13 cellular contexts compared by ENCODE assay signal in genomic region chr10:79116363-79116762, GRCh38. TPM values are rescaled to one million over a fixed set of nuclear protein-coding genes. Genes with fewer than 3 reads are reported as not detected.
DNase-seq lines count a peak whose midpoint lies in the region; ATAC-seq, FAIRE-seq and TF ChIP-seq lines count a peak whose summit lies in the region.
"Had no signal": no experiment of that assay in that cellular context is flagged by ENCODE, and none has a peak within 500 bp of the region (broad histone marks: within the 10 kb centered on the region; RNA-seq: fewer than 3 reads in every experiment).

No MANE protein-coding gene starts in this region.

- H3K27ac ChIP-seq in KOPT-K1 (ENCODE audit: low read depth, low read length, poor library complexity, severe bottlenecking) (peak overlapping the region; percentile 82), neural cell (ENCODE audit: low read length) (peak overlapping the region; percentile 88)

- no peak overlapping the region for H3K9ac ChIP-seq in neural cell (ENCODE audit: low read length)

- ATAC-seq in GM18505 (IDR thresholded peaks at IDR 0.05; ENCODE audit: unreplicated experiment) = peak; percentile 40
- ATAC-seq in GM21619 (IDR thresholded peaks at IDR 0.05; ENCODE audit: unreplicated experiment) = peak; percentile 31
- no peak for ATAC-seq in left colon

- no peaks in the 10 kb centered on the region for H3K9me3 ChIP-seq in KOPT-K1 (ENCODE audit: insufficient read depth, low read length, poor library complexity, severe bottlenecking)
- H3K9me3 ChIP-seq in neural cell (ENCODE audit: low read length) = no peaks in the 10 kb centered on the region
- H3K9me3 ChIP-seq in MG63 = no peaks in the 10 kb centered on the region

- no peaks in the 10 kb centered on the region for H3K9me2 ChIP-seq in neural cell (ENCODE audit: insufficient read depth, low read length)

- peaks cover 71% of the 10 kb centered on the region for H3K79me2 ChIP-seq in neural cell (replicated peaks; ENCODE audit: insufficient read depth, low read length)

- H3K27me3 ChIP-seq in neural cell (ENCODE audit: insufficient read depth, low read depth, low read length) (no peaks in the 10 kb centered on the region), MG63 (no peaks in the 10 kb centered on the region)

- TF ChIP-seq CTCF in neural cell (IDR thresholded peaks at IDR 0.05; ENCODE audit: poor library complexity, severe bottlenecking) = no peak
- TF ChIP-seq CTCF in D721Med (IDR thresholded peaks at IDR 0.05; ENCODE audit: insufficient read depth, missing control alignments) = no peak

- H3K36me3 ChIP-seq in KOPT-K1 (ENCODE audit: insufficient read depth, low read length) (peaks cover 27% of the 10 kb centered on the region), neural cell (ENCODE audit: insufficient read depth, low read length) (peaks cover 12% of the 10 kb centered on the region), MG63 (peaks cover 78% of the 10 kb centered on the region)

- no peak overlapping the region for H2AFZ ChIP-seq in neural cell (ENCODE audit: low read depth, low read length)

- no peak for TF ChIP-seq EP300 in neural cell (conservative IDR thresholded peaks at IDR 0.05; ENCODE audit: poor library complexity, severe bottlenecking)

- H3F3A ChIP-seq in neural cell (ENCODE audit: insufficient read depth, low read length, poor library complexity, severe bottlenecking) = peaks cover 14% of the 10 kb centered on the region

- TF ChIP-seq RAD21 in neural cell (conservative IDR thresholded peaks at IDR 0.05) = no peak

- intact Hi-C loops in left colon (cut with DNase I, micrococcal nuclease) = no loop called here

- no peaks in the 10 kb centered on the region for H4K20me1 ChIP-seq in neural cell (ENCODE audit: insufficient read depth)

- H3K4me2 ChIP-seq in neural cell (ENCODE audit: low read length) = no peak overlapping the region

- H3K4me3 ChIP-seq in neural cell (ENCODE audit: low read length) (no peak overlapping the region), MG63 (no peak overlapping the region)
- H3K4me3 ChIP-seq: coronary artery had no signal

- DNase-seq in D721Med (ENCODE audit: insufficient read length, low spot score) = no peak
- no peak for DNase-seq in left colon
- DNase-seq in MG63 = no peak
- DNase-seq in stimulated activated CD4-positive, alpha-beta T cell treated with anti-CD3 and anti-CD28 coated beads, Interleukin-2, amount 100 ng/mL, for 24 hours = no peak
- DNase-seq: activated CD4-positive, alpha-beta T cell treated with anti-CD3 and anti-CD28 coated beads for 48 hours; DMS53; NCI-H774; stimulated activated CD4-positive, alpha-beta T cell treated with anti-CD3 and anti-CD28 coated beads, Interleukin-4, amount 100 ng/mL, for 24 hours had no signal

- no peak for FAIRE-seq in D721Med (lab: Jason Lieb, UNC)

- no peak for TF ChIP-seq POLR2A in GM18505 (IDR thresholded peaks at IDR 0.05; ENCODE audit: borderline replicate concordance, extremely low read depth, insufficient read depth, insufficient read length)

TF ChIP-seq in neural cell, 6 proteins besides CTCF, POLR2A, EP300 and RAD21:
- no peak for TF ChIP-seq EZH2 (IDR thresholded peaks at IDR 0.05; ENCODE audit: borderline replicate concordance, insufficient read depth, low read length, poor library complexity, severe bottlenecking)
- TF ChIP-seq REST (IDR thresholded peaks at IDR 0.05; ENCODE audit: borderline replicate concordance) = no peak

RNA-seq across cellular contexts. Expression of gene ZMIZ1, which starts 47.6 kb away (rescaled TPM):
- 26.8 and 63.9 TPM in 2 replicates for polyA plus RNA-seq in neural cell
- 62.6 and 99.6 TPM in 2 replicates for polyA minus RNA-seq in neural cell
- total RNA-seq in left colon = 10 to 100 TPM; 50.7 to 63.9 TPM
- 9.5 and 22.4 TPM in 2 replicates for total RNA-seq in MG63 (2014; rRNA removed; shearing (Covaris generic); ENCODE audit: low replicate concordance)
